Comparison of ENCODE assay signal across 28 cellular contexts in the genomic region with DNA sequence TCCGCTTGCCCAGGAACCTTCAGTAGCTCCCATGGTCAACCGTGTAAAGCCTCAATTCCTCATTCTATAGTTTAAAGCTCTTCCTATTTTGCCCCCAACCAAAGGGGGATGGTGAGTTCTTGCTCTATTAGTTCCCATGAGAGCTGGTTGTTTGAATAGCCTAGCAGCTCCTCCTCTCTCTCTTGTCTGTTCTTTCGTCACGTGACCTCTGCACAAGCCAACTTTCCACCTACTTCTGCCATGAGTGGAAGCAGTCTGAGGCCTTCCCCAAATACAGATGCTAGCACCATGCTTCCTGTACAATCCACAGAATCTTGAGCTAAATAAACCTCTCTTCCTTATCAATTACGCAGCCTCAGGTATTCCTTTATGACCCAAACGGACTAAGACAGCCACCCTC.
"Had no signal": no experiment of that assay in that cellular context is flagged by ENCODE, and none has a peak within 500 bp of the region (broad histone marks: within the 10 kb centered on the region; RNA-seq: fewer than 3 reads in every experiment).

No MANE protein-coding gene starts in this region.

- ATAC-seq: activated CD8-positive, alpha-beta T cell treated with anti-CD3 and anti-CD28 coated beads for 36 hours; activated naive CD8-positive, alpha-beta T cell treated with anti-CD3 and anti-CD28 coated beads, Interleukin-2, amount 50 U/mL, for 24 hours had no signal

- H3K27ac ChIP-seq: ascending aorta, cardiac muscle cell, VCaP had no signal

- H3K36me3 ChIP-seq: ascending aorta, cardiac muscle cell had no signal

- H3K4me3 ChIP-seq: ascending aorta, cardiac muscle cell had no signal

- H3K27me3 ChIP-seq: ascending aorta, cardiac muscle cell had no signal

- H3K9me3 ChIP-seq: ascending aorta had no signal

- DNase-seq: activated B cell treated with CpG ODN at 0.5 μM for 24 hours; activated CD4-positive, alpha-beta memory T cell treated with anti-CD3 and anti-CD28 coated beads for 36 hours; activated CD4-positive, alpha-beta T cell treated with anti-CD3 and anti-CD28 coated beads for 4 hours; activated CD4-positive, alpha-beta T cell treated with anti-CD3 and anti-CD28 coated beads, Interleukin-2, amount 10 ng/mL, durations not matched to agents 24 days and 14 days; activated CD4-positive, alpha-beta T cell treated with anti-CD3 and anti-CD28 coated beads, Interleukin-2, amount 50 U/mL, for 1 hour; activated CD4-positive, alpha-beta T cell treated with anti-CD3 and anti-CD28 coated beads, Interleukin-2, amount 50 U/mL, for 4 hours; activated CD4-positive, CD25-positive, alpha-beta regulatory T cell treated with anti-CD3 and anti-CD28 coated beads, Interleukin-2, amount 50 U/mL, for 72 hours; activated CD8-positive, alpha-beta memory T cell treated with anti-CD3 and anti-CD28 coated beads, Interleukin-2, amount 50 U/mL, for 4 hours; activated CD8-positive, alpha-beta T cell treated with anti-CD3 and anti-CD28 coated beads for 36 hours; activated effector memory CD4-positive, alpha-beta T cell treated with Interleukin-2 at 50 U/mL for 16 hours; activated gamma-delta T cell; activated naive CD4-positive, alpha-beta T cell treated with anti-CD3 and anti-CD28 coated beads, Interleukin-2, amount 10 ng/mL, durations not matched to agents 7 days and 5 days; activated naive CD4-positive, alpha-beta T cell treated with Interleukin-2 at 50 U/mL for 16 hours; activated naive CD8-positive, alpha-beta T cell treated with anti-CD3 and anti-CD28 coated beads, Interleukin-2, amount 10 ng/mL, durations not matched to agents 7 days and 5 days; activated naive CD8-positive, alpha-beta T cell treated with anti-CD3 and anti-CD28 coated beads, Interleukin-2, amount 50 U/mL, for 24 hours; activated T-cell treated with anti-CD3 and anti-CD28 coated beads, Interleukin-2, amount 50 U/mL, for 24 hours; activated T-cell treated with anti-CD3 and anti-CD28 coated beads, Interleukin-2, amount 50 U/mL, for 48 hours; amygdala; anterior cingulate cortex; caudate nucleus; cerebellar nuclear complex; T-helper 2 cell; T-helper 9 cell had no signal

- H3K4me1 ChIP-seq: ascending aorta had no signal

- FAIRE-seq: bronchial epithelial cell, TTC549 had no signal
